Comparison of ENCODE assay signal across 8 cellular contexts in genomic region chr19:4058696-4059492, GRCh38. TPM values are rescaled to one million over a fixed set of nuclear protein-coding genes. Genes with fewer than 3 reads are reported as not detected.
A peak's percentile ranks its signal among the peaks of the same experiment; 100 is the strongest.
DNase-seq lines count a peak whose midpoint lies in the region; ATAC-seq and TF ChIP-seq lines count a peak whose summit lies in the region.

No MANE protein-coding gene starts in this region.

- TF ChIP-seq POLR2A in right lobe of liver (IDR thresholded peaks at IDR 0.05): peak; percentile 14

- H3K36me3 ChIP-seq in HUES64 (ENCODE audit: insufficient read depth, low read length) (peaks cover 20% of the 10 kb centered on the region), right lobe of liver (peaks cover 0 to 14% (median 7%) of the 10 kb centered on the region in 4 donors)

- intact Hi-C loops in right lobe of liver (cut with DNase I): no loop called here

- H3K4me3 ChIP-seq in HUES64 (ENCODE audit: low read length) (no peak overlapping the region), cardiac fibroblast (replicated peaks in 1 of 2; ENCODE audit: low read depth in 2 of 2, low read length in 2 of 2) (peak overlapping the region; percentile 21 to 41), right lobe of liver (peak overlapping the region in 2 of 3 donors; percentile 9 to 27)

- no peak for DNase-seq in cardiac fibroblast (ENCODE audit: low read depth in 2 of 2)
- peak in 1 of 3 donors; percentile 56 for DNase-seq in right lobe of liver
- peak; percentile 81 for DNase-seq in superior temporal gyrus (ENCODE audit: extremely low spot score)
- no peak for DNase-seq in NCI-H774 (lab: John Stamatoyannopoulos, UW)
- no peak for DNase-seq in foreskin melanocyte
- DNase-seq in SIG-M5 (lab: John Stamatoyannopoulos, UW): no peak
- no peak for DNase-seq in NCI-H187 treated with DMSO at 0.1 percent for 48 hours (lab: John Stamatoyannopoulos, UW)

- H3K9me3 ChIP-seq in HUES64 (ENCODE audit: insufficient read depth, low read depth, low read length) (no peaks in the 10 kb centered on the region), right lobe of liver (no peaks in the 10 kb centered on the region)

- no peak for TF ChIP-seq CTCF in cardiac fibroblast (IDR thresholded peaks at IDR 0.05; ENCODE audit: low read depth, low read length)
- no peak for TF ChIP-seq CTCF in right lobe of liver (IDR thresholded peaks at IDR 0.05)

- H3K27me3 ChIP-seq in HUES64 (ENCODE audit: insufficient read depth, low read length): no peaks in the 10 kb centered on the region
- no peaks in the 10 kb centered on the region for H3K27me3 ChIP-seq in right lobe of liver

- peak overlapping the region; percentile 25; the same call in 1 of the 2 replicates for H3K9ac ChIP-seq in HUES64 (ENCODE audit: low read depth, low read length)

- H3K4me1 ChIP-seq in HUES64 (ENCODE audit: insufficient read depth, low read length): 0 out of 2 replicates have a peak, but pooled peaks cover 6% of the 10 kb centered on the region
- peaks cover 0 to 67% (median 35%) of the 10 kb centered on the region in 4 donors for H3K4me1 ChIP-seq in right lobe of liver

- peak in 3 of 4 donors; percentile 1 to 3 (median 2) for ATAC-seq in right lobe of liver

- peak overlapping the region; percentile 55 for H3K27ac ChIP-seq in HUES64 (ENCODE audit: low read depth, low read length)
- peak overlapping the region; percentile 86 to 94 (median 93) for H3K27ac ChIP-seq in right lobe of liver

- 85% methylated on average over 32 of the region's 32 CpGs for WGBS in HUES64
- WGBS in right lobe of liver (ENCODE audit: insufficient coverage, low coverage, low lambda C conversion rate, missing lambda C conversion rate): 8% methylated on average over 2 of the region's 32 CpGs

RNA-seq across cellular contexts. Expression of gene ZBTB7A, which starts 7.8 kb away (rescaled TPM):
- 8.6 TPM for polyA plus RNA-seq in HUES64 (2013, experiment 1 of 2)
- polyA plus RNA-seq in HUES64 (2013, experiment 2 of 2): 8.7 TPM
- total RNA-seq in right lobe of liver: 10 to 100 TPM; 19.0 to 38.5 (median 27.7) TPM

RNA-seq across cellular contexts. Expression of gene PIAS4, which starts 51.4 kb away (rescaled TPM):
- 26.4 TPM for polyA plus RNA-seq in HUES64 (2013, experiment 1 of 2)
- polyA plus RNA-seq in HUES64 (2013, experiment 2 of 2): 23.3 TPM
- total RNA-seq in right lobe of liver: 10 to 100 TPM in 5 of 6 experiments, 1 to 10 TPM in 1; 9.9 to 20.0 (median 14.9) TPM
